Comparison of ENCODE assay signal across 1 cellular context in the genomic region with DNA sequence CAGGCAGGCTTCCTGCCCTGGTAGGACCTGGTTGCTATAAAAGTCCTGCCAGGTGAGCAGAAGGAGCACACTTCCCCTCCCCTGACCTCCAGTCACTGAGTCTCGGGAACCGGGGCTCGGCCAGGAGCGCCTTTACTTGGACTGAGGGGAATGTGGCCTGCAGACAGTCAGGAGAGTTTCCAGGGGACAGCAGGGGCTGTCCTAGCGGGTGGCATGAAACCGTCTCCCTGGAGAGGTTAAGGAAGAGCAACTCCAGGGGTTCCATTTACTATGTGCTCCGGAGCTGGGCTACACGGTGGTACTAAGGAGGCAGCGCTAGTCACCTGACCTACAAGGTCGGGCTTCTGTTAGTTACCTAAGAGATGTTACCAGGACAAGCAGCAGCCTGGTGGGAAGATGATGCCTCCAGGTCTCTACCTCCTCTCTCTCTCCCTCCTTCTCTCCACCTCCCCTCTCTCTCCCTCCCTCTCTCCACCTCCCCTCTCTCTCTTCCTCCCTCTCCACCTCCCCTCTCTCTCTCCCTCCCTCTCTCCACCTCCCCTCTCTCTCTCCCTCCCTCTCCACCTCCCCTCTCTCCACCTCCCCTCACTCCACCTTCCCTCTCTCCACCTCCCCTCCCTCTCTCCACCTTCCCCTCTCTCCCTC.
TF ChIP-seq lines count a peak whose summit lies in the region.

No MANE protein-coding gene starts in this region.

TF ChIP-seq in IMR-90, 13 proteins besides CTCF, POLR2A, EP300 and RAD21:
- TF ChIP-seq, protein P1, sequence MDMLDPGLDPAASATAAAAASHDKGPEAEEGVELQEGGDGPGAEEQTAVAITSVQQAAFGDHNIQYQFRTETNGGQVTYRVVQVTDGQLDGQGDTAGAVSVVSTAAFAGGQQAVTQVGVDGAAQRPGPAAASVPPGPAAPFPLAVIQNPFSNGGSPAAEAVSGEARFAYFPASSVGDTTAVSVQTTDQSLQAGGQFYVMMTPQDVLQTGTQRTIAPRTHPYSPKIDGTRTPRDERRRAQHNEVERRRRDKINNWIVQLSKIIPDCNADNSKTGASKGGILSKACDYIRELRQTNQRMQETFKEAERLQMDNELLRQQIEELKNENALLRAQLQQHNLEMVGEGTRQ (IDR thresholded peaks at IDR 0.05; ENCODE audit: low read depth, low read length) = no peak
- TF ChIP-seq SMC3 (IDR thresholded peaks at IDR 0.05; ENCODE audit: low read depth, low read length) = no peak
- TF ChIP-seq RFX5 (IDR thresholded peaks at IDR 0.05; ENCODE audit: low read depth, low read length) = no peak
- no peak for TF ChIP-seq NFE2L2 (IDR thresholded peaks at IDR 0.05; ENCODE audit: low read depth, low read length)
- no peak for TF ChIP-seq CHD1 (IDR thresholded peaks at IDR 0.05; ENCODE audit: low read depth, low read length)
- TF ChIP-seq RCOR1 (IDR thresholded peaks at IDR 0.05; ENCODE audit: insufficient replicate concordance, low read length) = no peak
- TF ChIP-seq CEBPB (IDR thresholded peaks at IDR 0.05; ENCODE audit: low read depth, low read length) = no peak
- TF ChIP-seq BHLHE40 (IDR thresholded peaks at IDR 0.05; ENCODE audit: low read depth, low read length) = no peak
- no peak for TF ChIP-seq MAZ (IDR thresholded peaks at IDR 0.05; ENCODE audit: borderline replicate concordance, low read depth, low read length)
- no peak for TF ChIP-seq MAFK (IDR thresholded peaks at IDR 0.05; ENCODE audit: low read depth, low read length)
- TF ChIP-seq ELK1 (IDR thresholded peaks at IDR 0.05; ENCODE audit: borderline replicate concordance, low read depth, low read length) = no peak
- no peak for TF ChIP-seq MXI1 (IDR thresholded peaks at IDR 0.05; ENCODE audit: borderline replicate concordance, low read depth, low read length)
- no peak for TF ChIP-seq FOS (IDR thresholded peaks at IDR 0.05; ENCODE audit: low read depth, low read length)
TF ChIP-seq in IMR-90: peak in this region for 0.
